ENCODE assay signal across 13 cellular contexts in the genomic region with DNA sequence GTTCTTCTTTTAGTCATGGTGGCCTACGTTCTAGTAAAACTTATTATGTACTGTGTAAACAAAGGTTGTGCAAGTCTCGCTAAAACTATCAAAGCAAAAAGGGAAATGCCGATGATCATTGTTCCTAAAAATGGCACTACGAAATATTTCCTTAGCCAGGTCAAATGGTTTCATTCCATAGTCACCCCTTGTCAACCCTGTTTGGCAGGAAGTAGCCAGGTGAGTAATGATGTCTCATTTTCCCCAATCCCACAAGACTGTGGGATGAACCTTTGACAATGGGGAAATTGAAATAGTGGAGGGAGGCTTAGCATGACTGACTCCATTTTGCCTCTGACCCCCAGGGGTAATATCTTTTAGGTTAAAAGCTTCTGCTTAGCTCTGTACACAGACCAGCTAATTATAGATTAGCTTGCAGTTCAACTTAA. TPM values are rescaled to one million over a fixed set of nuclear protein-coding genes. Genes with fewer than 3 reads are reported as not detected.
DNase-seq lines count a peak whose midpoint lies in the region; ATAC-seq and TF ChIP-seq lines count a peak whose summit lies in the region.
"Had no signal": no experiment of that assay in that cellular context is flagged by ENCODE, and none has a peak within 500 bp of the region (broad histone marks: within the 10 kb centered on the region; RNA-seq: fewer than 3 reads in every experiment).

No MANE protein-coding gene starts in this region.

- dilution Hi-C loops in mammary epithelial cell (cut with HindIII; ENCODE audit: low sequenced_read_pairs), result no loop called here

- TF ChIP-seq CTCF in mammary epithelial cell (conservative IDR thresholded peaks at IDR 0.05 in 1 of 2, IDR thresholded peaks at IDR 0.05 in 1 of 2; ENCODE audit: extremely low read depth in 1 of 2, insufficient read depth in 1 of 2, low read depth in 1 of 2, low read length in 2 of 2) (no peak), liver (IDR thresholded peaks at IDR 0.05; ENCODE audit: low read depth, low read length, missing input control) (no peak)

- H3K4me1 Mint-ChIP-seq in activated naive CD8-positive, alpha-beta T cell treated with anti-CD3 and anti-CD28 coated beads for 36 hours, result no peaks in the 10 kb centered on the region
- H3K4me1 Mint-ChIP-seq: stimulated activated effector memory CD8-positive, alpha-beta T cell treated with anti-CD3 and anti-CD28 coated beads, Interleukin-12 subunit alpha, Interleukin-12 subunit beta, amount 100 ng/mL, for 72 hours had no signal

- intact Hi-C loops in mammary epithelial cell (cut with micrococcal nuclease), result loop anchor here (1.0 kb wide), 1 partner anchor 27 kb away; no protein-coding TSS in a partner anchor

- no peaks in the 10 kb centered on the region for H4K20me1 ChIP-seq in mammary epithelial cell (ENCODE audit: insufficient read depth, low read length)

- no peaks in the 10 kb centered on the region for H3K36me3 Mint-ChIP-seq in activated naive CD8-positive, alpha-beta T cell treated with anti-CD3 and anti-CD28 coated beads for 36 hours
- H3K36me3 Mint-ChIP-seq: stimulated activated effector memory CD8-positive, alpha-beta T cell treated with anti-CD3 and anti-CD28 coated beads, Interleukin-12 subunit alpha, Interleukin-12 subunit beta, amount 100 ng/mL, for 72 hours had no signal

- H3K27me3 ChIP-seq in mammary epithelial cell (ENCODE audit: insufficient read depth, low read length), result no peaks in the 10 kb centered on the region
- H3K27me3 ChIP-seq in liver (ENCODE audit: control insufficient read depth in 4 of 4, insufficient read depth in 4 of 4, low read length in 3 of 4), result no peaks in the 10 kb centered on the region

- no peak for ATAC-seq in GM19397 (IDR thresholded peaks at IDR 0.05; ENCODE audit: unreplicated experiment)
- ATAC-seq: activated T-cell treated with anti-CD3 and anti-CD28 coated beads, Interleukin-2, amount 50 U/mL, for 4 hours; left cardiac atrium; stimulated activated effector memory CD8-positive, alpha-beta T cell treated with anti-CD3 and anti-CD28 coated beads, Interleukin-12 subunit alpha, Interleukin-12 subunit beta, amount 100 ng/mL, for 72 hours had no signal

- DNase-seq in ELR (ENCODE audit: low read depth), result peak; percentile 96
- DNase-seq in NOMO-1 treated with DMSO at 0.1 percent for 48 hours (lab: John Stamatoyannopoulos, UW; ENCODE audit: unreplicated experiment), result peak; percentile 44
- peak; percentile 98 for DNase-seq in mammary epithelial cell
- no peak for DNase-seq in activated CD8-positive, alpha-beta memory T cell treated with anti-CD3 and anti-CD28 coated beads, Interleukin-2, amount 50 U/mL, for 48 hours
- no peak for DNase-seq in activated naive CD8-positive, alpha-beta T cell treated with anti-CD3 and anti-CD28 coated beads for 36 hours
- DNase-seq in NCI-H526 treated with DMSO at 0.1 percent for 48 hours (lab: John Stamatoyannopoulos, UW), result no peak
- DNase-seq: activated T-cell treated with anti-CD3 and anti-CD28 coated beads, Interleukin-2, amount 50 U/mL, for 4 hours; CD4-positive, alpha-beta T cell; left cardiac atrium had no signal

- WGBS in mammary epithelial cell (ENCODE audit: low coverage, missing lambda C conversion rate), result 0% methylated on average over 4 of the region's 4 CpGs
- WGBS in liver, result 13% methylated on average over 4 of the region's 4 CpGs

- no peaks in the 10 kb centered on the region for H3K79me2 ChIP-seq in mammary epithelial cell (ENCODE audit: insufficient read depth, low read length)

- H3K4me3 Mint-ChIP-seq in activated naive CD8-positive, alpha-beta T cell treated with anti-CD3 and anti-CD28 coated beads for 36 hours, result no peak overlapping the region
- H3K4me3 Mint-ChIP-seq: activated T-cell treated with anti-CD3 and anti-CD28 coated beads, Interleukin-2, amount 50 U/mL, for 4 hours; CD4-positive, alpha-beta T cell; stimulated activated effector memory CD8-positive, alpha-beta T cell treated with anti-CD3 and anti-CD28 coated beads, Interleukin-12 subunit alpha, Interleukin-12 subunit beta, amount 100 ng/mL, for 72 hours had no signal

- no peaks in the 10 kb centered on the region for H3K36me3 ChIP-seq in mammary epithelial cell (ENCODE audit: insufficient read depth, low read length)
- no peaks in the 10 kb centered on the region for H3K36me3 ChIP-seq in liver (ENCODE audit: control insufficient read depth in 4 of 4, insufficient read depth in 3 of 4, low read depth in 1 of 4, low read length in 3 of 4)
- H3K36me3 ChIP-seq: neutrophil had no signal

- peaks cover 32% of the 10 kb centered on the region for H3K9me3 Mint-ChIP-seq in activated naive CD8-positive, alpha-beta T cell treated with anti-CD3 and anti-CD28 coated beads for 36 hours

- no peak for TF ChIP-seq RAD21 in liver (IDR thresholded peaks at IDR 0.05)

- H3K4me3 ChIP-seq in mammary epithelial cell (replicated peaks in 1 of 3; ENCODE audit: insufficient read depth in 1 of 3, low read depth in 2 of 3, low read length in 3 of 3), result no peak overlapping the region
- no peak overlapping the region for H3K4me3 ChIP-seq in liver (ENCODE audit: low read depth in 1 of 3, low read length in 3 of 3)

- in situ Hi-C loops in mammary epithelial cell (cut with MboI; ENCODE audit: low sequenced_read_pairs in 2 of 2), result no loop called here

- no peak overlapping the region for H2AFZ ChIP-seq in mammary epithelial cell (ENCODE audit: low read depth, low read length)

- H3K27ac Mint-ChIP-seq in activated naive CD8-positive, alpha-beta T cell treated with anti-CD3 and anti-CD28 coated beads for 36 hours, result no peak overlapping the region
- H3K27ac Mint-ChIP-seq: CD4-positive, alpha-beta T cell; stimulated activated effector memory CD8-positive, alpha-beta T cell treated with anti-CD3 and anti-CD28 coated beads, Interleukin-12 subunit alpha, Interleukin-12 subunit beta, amount 100 ng/mL, for 72 hours had no signal

- no peaks in the 10 kb centered on the region for H3K27me3 Mint-ChIP-seq in activated naive CD8-positive, alpha-beta T cell treated with anti-CD3 and anti-CD28 coated beads for 36 hours

- peak overlapping the region; percentile 65 for H3K4me2 ChIP-seq in mammary epithelial cell (ENCODE audit: insufficient read depth, low read depth, low read length)

- H3K9ac ChIP-seq in mammary epithelial cell (ENCODE audit: insufficient read depth, low read length) (no peak overlapping the region), liver (ENCODE audit: low read depth in 1 of 2, low read length in 2 of 2) (no peak overlapping the region)

- H3K4me1 ChIP-seq in mammary epithelial cell (ENCODE audit: insufficient read depth, low read length) (peaks cover 21% of the 10 kb centered on the region), liver (ENCODE audit: control insufficient read depth in 4 of 4, insufficient read depth in 4 of 4, low read length in 3 of 4) (peaks cover 0 to 6% (median 2%) of the 10 kb centered on the region in 4 donors)

- H3K9me3 ChIP-seq in mammary epithelial cell (replicated peaks; ENCODE audit: insufficient read depth, low read length), result peaks cover 10% of the 10 kb centered on the region
- peaks cover 0 to 4% (median 0%) of the 10 kb centered on the region in 4 donors for H3K9me3 ChIP-seq in liver (ENCODE audit: control insufficient read depth in 4 of 4, low read length in 3 of 4)

- CTCF ChIA-PET in mammary epithelial cell (lab: Charles Lee; ENCODE audit: low non-redundant PET), result no interaction called here

- H3K27ac ChIP-seq in mammary epithelial cell (ENCODE audit: insufficient read depth, low read depth, low read length), result peak overlapping the region; percentile 62
- no peak overlapping the region for H3K27ac ChIP-seq in liver (ENCODE audit: low read depth in 1 of 2, low read length in 2 of 2)
- H3K27ac ChIP-seq: neutrophil had no signal

- no TSS peak for BruUV-seq in mammary epithelial cell (replicated peaks; lab: Mats Ljungman, UMichigan)

TF ChIP-seq in liver, 16 proteins besides CTCF, POLR2A, EP300 and RAD21:
- no peak for TF ChIP-seq EGR1 (IDR thresholded peaks at IDR 0.05; ENCODE audit: low read depth in 2 of 2)
- no peak for TF ChIP-seq GABPA (IDR thresholded peaks at IDR 0.05 in 1 of 2, conservative IDR thresholded peaks at IDR 0.05 in 1 of 2)
- TF ChIP-seq YY1 (IDR thresholded peaks at IDR 0.05), result peak; percentile 45
- TF ChIP-seq, protein P1, sequence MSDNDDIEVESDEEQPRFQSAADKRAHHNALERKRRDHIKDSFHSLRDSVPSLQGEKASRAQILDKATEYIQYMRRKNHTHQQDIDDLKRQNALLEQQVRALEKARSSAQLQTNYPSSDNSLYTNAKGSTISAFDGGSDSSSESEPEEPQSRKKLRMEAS (IDR thresholded peaks at IDR 0.05), result peak; percentile 11
- peak; percentile 14 to 44 for TF ChIP-seq HNF4A (conservative IDR thresholded peaks at IDR 0.05)
- TF ChIP-seq RXRA (IDR thresholded peaks at IDR 0.05), result peak; percentile 58 to 66

RNA-seq across cellular contexts. Expression of a gene that starts 5.6 kb away (rescaled TPM):
- total RNA-seq in mammary epithelial cell (not detected), liver (under 1 TPM; 0.05 to 0.25 TPM)
- polyA plus RNA-seq in mammary epithelial cell (0.09 TPM), liver (under 1 TPM in 1 of 2 donors, not detected in 1; 0.15 TPM)
- polyA minus RNA-seq in mammary epithelial cell, result not detected
- total RNA-seq in activated naive CD8-positive, alpha-beta T cell treated with anti-CD3 and anti-CD28 coated beads for 36 hours, result not detected
- total RNA-seq: activated T-cell treated with anti-CD3 and anti-CD28 coated beads, Interleukin-2, amount 50 U/mL, for 4 hours; CD4-positive, alpha-beta T cell; left cardiac atrium had no signal

RNA-seq across cellular contexts. Expression of a gene that starts 19.9 kb away (rescaled TPM):
- total RNA-seq in mammary epithelial cell (10 to 100 TPM in 1 of 2 donors, 1 to 10 TPM in 1; 6.2 to 17.2 TPM), liver (100 to 1,000 TPM in 1 of 2 donors, 10 to 100 TPM in 1; 24.5 to 119 TPM)
- polyA plus RNA-seq in mammary epithelial cell (6.8 TPM), liver (10 to 100 TPM; 66.6 to 91.0 TPM)
- polyA minus RNA-seq in mammary epithelial cell, result 19.3 TPM
- total RNA-seq in activated naive CD8-positive, alpha-beta T cell treated with anti-CD3 and anti-CD28 coated beads for 36 hours, result 1 to 10 TPM; 1.5 to 1.7 TPM

RNA-seq across cellular contexts. Expression of a gene that starts 24.5 kb away (rescaled TPM):
- total RNA-seq in mammary epithelial cell (not detected), liver (under 1 TPM in 1 of 2 donors, not detected in 1; 0.50 TPM)
- polyA plus RNA-seq in mammary epithelial cell (not detected), liver (1 to 10 TPM in 1 of 2 donors, not detected in 1; 1.4 TPM)
- not detected for polyA minus RNA-seq in mammary epithelial cell
- not detected for total RNA-seq in activated naive CD8-positive, alpha-beta T cell treated with anti-CD3 and anti-CD28 coated beads for 36 hours
- total RNA-seq: activated T-cell treated with anti-CD3 and anti-CD28 coated beads, Interleukin-2, amount 50 U/mL, for 4 hours; CD4-positive, alpha-beta T cell; left cardiac atrium had no signal

RNA-seq across cellular contexts. Expression of a gene that starts 42.0 kb away (rescaled TPM):
- under 1 TPM in 1 of 2 donors, not detected in 1; 0.59 TPM for total RNA-seq in mammary epithelial cell
- polyA plus RNA-seq in mammary epithelial cell, result 0.22 TPM
- not detected for polyA minus RNA-seq in mammary epithelial cell
- 10 to 100 TPM; 14.1 to 24.8 TPM for total RNA-seq in liver
- polyA plus RNA-seq in liver, result 100 to 1,000 TPM in 1 of 2 donors, 10 to 100 TPM in 1; 80.6 to 103 TPM
- under 1 TPM in 1 of 2 experiments, not detected in 1; 0.33 TPM for total RNA-seq in activated naive CD8-positive, alpha-beta T cell treated with anti-CD3 and anti-CD28 coated beads for 36 hours
- total RNA-seq: activated T-cell treated with anti-CD3 and anti-CD28 coated beads, Interleukin-2, amount 50 U/mL, for 4 hours; left cardiac atrium had no signal

Comparison
In these comparisons a context has a peak if more than half of its experiments do, and no peak if none do; other contexts are left out.
1. DNase-seq: peak in ELR (single experiment), NOMO-1 treated with DMSO at 0.1 percent for 48 hours (single experiment) and mammary epithelial cell (single experiment); none in activated CD8-positive, alpha-beta memory T cell treated with anti-CD3 and anti-CD28 coated beads, Interleukin-2, amount 50 U/mL, for 48 hours (single experiment), activated naive CD8-positive, alpha-beta T cell treated with anti-CD3 and anti-CD28 coated beads for 36 hours (single experiment) and NCI-H526 treated with DMSO at 0.1 percent for 48 hours (single experiment).